ENCODE assay signal across 1 cellular context in genomic region chr17:18158022-18158600, GRCh38.
TF ChIP-seq lines count a peak whose summit lies in the region.

No MANE protein-coding gene starts in this region.

TF ChIP-seq in HEK293, 187 proteins besides CTCF, POLR2A, EP300 and RAD21 (continued from another document and continues in another):
- no peak for TF ChIP-seq ZIC2 (tag by site-specific recombination; IDR thresholded peaks at IDR 0.05)
- no peak for TF ChIP-seq ZNF169 (tag by site-specific recombination; IDR thresholded peaks at IDR 0.05)
- TF ChIP-seq TRIM28 (IDR thresholded peaks at IDR 0.05; ENCODE audit: borderline replicate concordance, low read length) = no peak
- no peak for TF ChIP-seq YY2 (tag by site-specific recombination; IDR thresholded peaks at IDR 0.05)
- no peak for TF ChIP-seq ZNF701 (tag by site-specific recombination; IDR thresholded peaks at IDR 0.05)
- TF ChIP-seq OSR2 (tag by site-specific recombination; IDR thresholded peaks at IDR 0.05) = no peak
- no peak for TF ChIP-seq ZNF133 (tag by site-specific recombination; IDR thresholded peaks at IDR 0.05)
- TF ChIP-seq ZNF776 (tag by site-specific recombination; IDR thresholded peaks at IDR 0.05; ENCODE audit: borderline replicate concordance) = no peak
- no peak for TF ChIP-seq ZNF645 (tag by site-specific recombination; IDR thresholded peaks at IDR 0.05)
- no peak for TF ChIP-seq OVOL3 (tag by site-specific recombination; IDR thresholded peaks at IDR 0.05)
- TF ChIP-seq ZNF785 (tag by site-specific recombination; IDR thresholded peaks at IDR 0.05) = no peak
- TF ChIP-seq ZNF670 (tag by site-specific recombination; IDR thresholded peaks at IDR 0.05; ENCODE audit: low read depth) = no peak
- TF ChIP-seq ZNF707 (tag by site-specific recombination; IDR thresholded peaks at IDR 0.05) = no peak
- peak; percentile 39; the same call in 1 of the 2 replicates for TF ChIP-seq SP3 (tag by site-specific recombination; IDR thresholded peaks at IDR 0.05)
- TF ChIP-seq PRDM10 (tag by site-specific recombination; IDR thresholded peaks at IDR 0.05) = peak; percentile 57
- TF ChIP-seq ZNF660 (tag by site-specific recombination; IDR thresholded peaks at IDR 0.05) = no peak
- TF ChIP-seq SP7 (tag by site-specific recombination; IDR thresholded peaks at IDR 0.05) = no peak
- no peak for TF ChIP-seq ZNF140 (tag by site-specific recombination; IDR thresholded peaks at IDR 0.05)
- no peak for TF ChIP-seq MZF1 (tag by site-specific recombination; IDR thresholded peaks at IDR 0.05; ENCODE audit: borderline replicate concordance)
- peak; percentile 72; the same call in 1 of the 2 replicates for TF ChIP-seq KLF9 (tag by site-specific recombination; IDR thresholded peaks at IDR 0.05; ENCODE audit: low read depth)
- no peak for TF ChIP-seq ZNF248 (tag by site-specific recombination; IDR thresholded peaks at IDR 0.05)
- no peak for TF ChIP-seq ZNF146 (tag by site-specific recombination; IDR thresholded peaks at IDR 0.05)
- peak; percentile 61; the same call in 1 of the 2 replicates for TF ChIP-seq KLF16 (tag by site-specific recombination; IDR thresholded peaks at IDR 0.05)
- TF ChIP-seq EGR2 (tag by site-specific recombination; IDR thresholded peaks at IDR 0.05; ENCODE audit: low read depth) = peak; percentile 81
- TF ChIP-seq ZNF692 (tag by site-specific recombination; IDR thresholded peaks at IDR 0.05) = peak; percentile 54; the same call in 1 of the 2 replicates
- TF ChIP-seq ZFHX2 (tag by site-specific recombination; conservative IDR thresholded peaks at IDR 0.05) = peak; percentile 89
- no peak for TF ChIP-seq PRDM6 (tag by site-specific recombination; IDR thresholded peaks at IDR 0.05)
- TF ChIP-seq ZNF155 (tag by site-specific recombination; IDR thresholded peaks at IDR 0.05) = no peak
- TF ChIP-seq ZNF37A (tag by site-specific recombination; IDR thresholded peaks at IDR 0.05) = no peak
- TF ChIP-seq KLF7 (tag by site-specific recombination; IDR thresholded peaks at IDR 0.05; ENCODE audit: borderline replicate concordance) = 0 out of 2 replicates have a peak, but pooled peaks have one; percentile 50
- peak; percentile 76 for TF ChIP-seq SP2 (tag by site-specific recombination; IDR thresholded peaks at IDR 0.05)
- no peak for TF ChIP-seq ZNF514 (tag by site-specific recombination; IDR thresholded peaks at IDR 0.05)
- TF ChIP-seq ELK4 (IDR thresholded peaks at IDR 0.05; ENCODE audit: borderline replicate concordance, low read depth, low read length) = no peak
- TF ChIP-seq SCRT2 (tag by site-specific recombination; IDR thresholded peaks at IDR 0.05) = peak; percentile 62; the same call in 1 of the 2 replicates
- no peak for TF ChIP-seq ZNF214 (tag by site-specific recombination; IDR thresholded peaks at IDR 0.05; ENCODE audit: borderline replicate concordance)
- peak; percentile 58 for TF ChIP-seq ZNF629 (tag by site-specific recombination; IDR thresholded peaks at IDR 0.05)
- no peak for TF ChIP-seq ATF2 (tag by site-specific recombination; IDR thresholded peaks at IDR 0.05; ENCODE audit: low read depth)
- peak; percentile 93 for TF ChIP-seq KLF1 (tag by site-specific recombination; IDR thresholded peaks at IDR 0.05)
- no peak for TF ChIP-seq GLI2 (tag by site-specific recombination; IDR thresholded peaks at IDR 0.05; ENCODE audit: borderline replicate concordance, low read depth)
- TF ChIP-seq ZNF202 (tag by site-specific recombination; IDR thresholded peaks at IDR 0.05; ENCODE audit: borderline replicate concordance) = no peak
- no peak for TF ChIP-seq ZNF350 (tag by site-specific recombination; IDR thresholded peaks at IDR 0.05)
- TF ChIP-seq HIC1 (tag by site-specific recombination; IDR thresholded peaks at IDR 0.05) = no peak
- no peak for TF ChIP-seq ZNF518A (tag by site-specific recombination; conservative IDR thresholded peaks at IDR 0.05; ENCODE audit: low read depth)
